13 cellular contexts compared by ENCODE assay signal in genomic region chrX:7987160-7987992, GRCh38.
DNase-seq lines count a peak whose midpoint lies in the region; ATAC-seq, FAIRE-seq and TF ChIP-seq lines count a peak whose summit lies in the region.
"Had no signal": no experiment of that assay in that cellular context is flagged by ENCODE, and none has a peak within 500 bp of the region (broad histone marks: within the 10 kb centered on the region; RNA-seq: fewer than 3 reads in every experiment).

No MANE protein-coding gene starts in this region.

- H3K36me3 Mint-ChIP-seq in neural progenitor cell = no peaks in the 10 kb centered on the region

- peaks cover 33% of the 10 kb centered on the region for H3K4me1 ChIP-seq in keratinocyte (ENCODE audit: control insufficient read depth, extremely low read depth, insufficient read depth, low read length)
- H3K4me1 ChIP-seq in neural progenitor cell = no peaks in the 10 kb centered on the region

- H3K9ac ChIP-seq in keratinocyte (ENCODE audit: control insufficient read depth, extremely low read depth, insufficient read depth, low read length) (no peak overlapping the region), neural progenitor cell (no peak overlapping the region)

- H3K36me3 ChIP-seq in keratinocyte (ENCODE audit: control insufficient read depth in 2 of 2, extremely low read depth in 1 of 2, insufficient read depth in 2 of 2, low read length in 2 of 2) (no peaks in the 10 kb centered on the region), neural progenitor cell (no peaks in the 10 kb centered on the region)

- no peaks in the 10 kb centered on the region for H3K79me2 ChIP-seq in keratinocyte (ENCODE audit: control insufficient read depth, insufficient read depth, low read length)
- no peaks in the 10 kb centered on the region for H3K79me2 ChIP-seq in neural progenitor cell (ENCODE audit: low read depth)

- peak; percentile 59 for DNase-seq in NOMO-1 treated with dmso at 0.1 percent for 144 hours (lab: John Stamatoyannopoulos, UW; ENCODE audit: unreplicated experiment)
- no peak for DNase-seq in keratinocyte (ENCODE audit: low read depth, low spot score)
- DNase-seq in neural progenitor cell (ENCODE audit: low spot score) = no peak
- DNase-seq in mucosa of gallbladder (ENCODE audit: low spot score) = no peak
- DNase-seq in SK-N-DZ (ENCODE audit: low spot score) = no peak
- DNase-seq: activated gamma-delta T cell treated with Interleukin-2 at 50 U/mL for 16 hours; DMS79; effector CD4-positive, alpha-beta T cell; NCI-H774; posterior cingulate gyrus had no signal

- no peaks in the 10 kb centered on the region for H3F3A ChIP-seq in neural progenitor cell (ENCODE audit: low read depth)

- TF ChIP-seq CTCF in keratinocyte (optimal IDR thresholded peaks at IDR 0.05 in 1 of 3, IDR thresholded peaks at IDR 0.05 in 1 of 3, conservative IDR thresholded peaks at IDR 0.05 in 1 of 3; ENCODE audit: extremely low read depth in 1 of 3, insufficient read depth in 2 of 3, low read length in 3 of 3) = no peak
- no peak for TF ChIP-seq CTCF in neural progenitor cell (IDR thresholded peaks at IDR 0.05)

- H3K27me3 ChIP-seq in keratinocyte (ENCODE audit: control insufficient read depth, extremely low read depth, insufficient read depth, low read length) (no peaks in the 10 kb centered on the region), neural progenitor cell (no peaks in the 10 kb centered on the region)

- peaks cover 2% of the 10 kb centered on the region for H3K9me3 ChIP-seq in keratinocyte (ENCODE audit: control insufficient read depth, low read depth, low read length)
- no peaks in the 10 kb centered on the region for H3K9me3 ChIP-seq in neural progenitor cell (ENCODE audit: low read depth)

- ATAC-seq in GM18511 (IDR thresholded peaks at IDR 0.05; ENCODE audit: unreplicated experiment) (peak; percentile 88), HG02623 (IDR thresholded peaks at IDR 0.05; ENCODE audit: unreplicated experiment) (peak; percentile 61), HG03565 (IDR thresholded peaks at IDR 0.05; ENCODE audit: unreplicated experiment) (no peak)

- peak overlapping the region; percentile 63 for H3K4me2 ChIP-seq in keratinocyte (ENCODE audit: control insufficient read depth, extremely low read depth, insufficient read depth, low read depth, low read length)
- H3K4me2 ChIP-seq in neural progenitor cell = no peak overlapping the region

- peaks cover 2% of the 10 kb centered on the region for H3K9me1 ChIP-seq in keratinocyte (ENCODE audit: control insufficient read depth, extremely low read depth, insufficient read depth, low read length)

- H3K27ac ChIP-seq in keratinocyte (ENCODE audit: control insufficient read depth, insufficient read depth, low read length) (peak overlapping the region; percentile 45), neural progenitor cell (no peak overlapping the region)

- H3K27me3 Mint-ChIP-seq in neural progenitor cell (ENCODE audit: insufficient read depth, low read depth) = peaks cover 2% of the 10 kb centered on the region

- peaks cover 6% of the 10 kb centered on the region for H3K9me3 Mint-ChIP-seq in neural progenitor cell

- H3K4me1 Mint-ChIP-seq in neural progenitor cell = peaks cover 2% of the 10 kb centered on the region

- no peak overlapping the region for H2AFZ ChIP-seq in keratinocyte (ENCODE audit: control insufficient read depth, low read length)
- H2AFZ ChIP-seq in neural progenitor cell (replicated peaks) = no peak overlapping the region

- no peak overlapping the region for H3K27ac Mint-ChIP-seq in neural progenitor cell

- no peaks in the 10 kb centered on the region for H4K20me1 ChIP-seq in keratinocyte (ENCODE audit: control insufficient read depth, extremely low read depth, insufficient read depth, low read length)
- H4K20me1 ChIP-seq in neural progenitor cell (ENCODE audit: low read depth) = no peaks in the 10 kb centered on the region

- dilution Hi-C loops in keratinocyte (cut with MboI; ENCODE audit: extremely low pct_ligation_motif_present, low sequenced_read_pairs) = no loop called here

- peak; percentile 26 for FAIRE-seq in keratinocyte (lab: Jason Lieb, UNC)

- H3K4me3 Mint-ChIP-seq in neural progenitor cell = no peak overlapping the region

- H3K4me3 ChIP-seq in keratinocyte (ENCODE audit: control insufficient read depth in 2 of 3, extremely low read depth in 1 of 3, insufficient read depth in 2 of 3, low read depth in 1 of 3, low read length in 3 of 3) (no peak overlapping the region), neural progenitor cell (no peak overlapping the region)
